22 cellular contexts compared by ENCODE assay signal in genomic region chr3:39144748-39145380, GRCh38. TPM values are rescaled to one million over a fixed set of nuclear protein-coding genes. Genes with fewer than 3 reads are reported as not detected.
DNase-seq lines count a peak whose midpoint lies in the region; ATAC-seq, FAIRE-seq and TF ChIP-seq lines count a peak whose summit lies in the region.
"Had no signal": no experiment of that assay in that cellular context is flagged by ENCODE, and none has a peak within 500 bp of the region (broad histone marks: within the 10 kb centered on the region; RNA-seq: fewer than 3 reads in every experiment).

No MANE protein-coding gene starts in this region.

- POLR2A ChIA-PET in CD8-positive, alpha-beta T cell (lab: Charles Lee), result no interaction called here
- POLR2A ChIA-PET in K562 (lab: Yijun Ruan, JAX), result interaction anchor here (0.6 to 1.6 kb wide), 3 partner anchors 8 to 268 kb away, joined by 3 to 4 read pairs (median 4); no protein-coding TSS in a partner anchor

- no peaks in the 10 kb centered on the region for H3K27me3 Mint-ChIP-seq in CD8-positive, alpha-beta T cell (ENCODE audit: low read depth)
- H3K27me3 Mint-ChIP-seq in nephron (ENCODE audit: low read depth), result peaks cover 4% of the 10 kb centered on the region

- H3K27me3 ChIP-seq in BLaER1, result no peaks in the 10 kb centered on the region
- no peaks in the 10 kb centered on the region for H3K27me3 ChIP-seq in CD8-positive, alpha-beta T cell (ENCODE audit: insufficient read depth, low read length)
- H3K27me3 ChIP-seq in K562 (ENCODE audit: control insufficient read depth in 2 of 2, insufficient read depth in 2 of 2, low read length in 2 of 2), result no peaks in the 10 kb centered on the region
- H3K27me3 ChIP-seq: body of pancreas, right lobe of liver had no signal

- H3K4me3 ChIP-seq in BLaER1 (no peak overlapping the region), K562 (no peak overlapping the region)
- H3K4me3 ChIP-seq in CD8-positive, alpha-beta T cell (ENCODE audit: low read depth, low read length), result no peak overlapping the region
- H3K4me3 ChIP-seq: body of pancreas, PC-9, right lobe of liver, SK-N-MC had no signal

- H3K36me3 ChIP-seq in BLaER1 (peaks cover 68% of the 10 kb centered on the region), K562 (ENCODE audit: control insufficient read depth, insufficient read depth, low read length) (peaks cover 86% of the 10 kb centered on the region)
- peaks cover 30% of the 10 kb centered on the region for H3K36me3 ChIP-seq in CD8-positive, alpha-beta T cell (ENCODE audit: insufficient read depth, low read length)

- peaks cover 40% of the 10 kb centered on the region for H3K79me2 ChIP-seq in K562 (ENCODE audit: control insufficient read depth, insufficient read depth, low read length)

- H3K4me3 Mint-ChIP-seq in CD8-positive, alpha-beta T cell, result no peak overlapping the region
- peak overlapping the region in 1 of 3 experiments; percentile 19 for H3K4me3 Mint-ChIP-seq in nephron

- intact Hi-C loops in CD8-positive, alpha-beta T cell (cut with DNase I, micrococcal nuclease), result no loop called here
- intact Hi-C loops in K562 (cut with micrococcal nuclease), result no loop called here

- H3K9me3 ChIP-seq in BLaER1 (no peaks in the 10 kb centered on the region), K562 (replicated peaks; ENCODE audit: control insufficient read depth, insufficient read depth, low read depth, low read length) (no peaks in the 10 kb centered on the region)
- H3K9me3 ChIP-seq in CD8-positive, alpha-beta T cell (ENCODE audit: low read length), result no peaks in the 10 kb centered on the region
- H3K9me3 ChIP-seq: body of pancreas, right lobe of liver had no signal

- no peak for TF ChIP-seq EP300 in K562 (IDR thresholded peaks at IDR 0.05; ENCODE audit: low read length)

- 96% methylated on average over 23 of the region's 23 CpGs for WGBS in K562 (ENCODE audit: insufficient coverage, low coverage, missing lambda C conversion rate)

- no peak overlapping the region for H3K27ac ChIP-seq in BLaER1
- no peak overlapping the region for H3K27ac ChIP-seq in CD8-positive, alpha-beta T cell (ENCODE audit: low read depth, low read length)
- H3K27ac ChIP-seq in K562 (ENCODE audit: extremely low read depth, low read depth, low read length), result no peak overlapping the region
- H3K27ac ChIP-seq: PC-9, SK-N-MC had no signal

- H3K4me1 Mint-ChIP-seq in CD8-positive, alpha-beta T cell (ENCODE audit: low read depth), result peaks cover 54% of the 10 kb centered on the region
- peaks cover 75% of the 10 kb centered on the region for H3K4me1 Mint-ChIP-seq in nephron

- H3K4me1 ChIP-seq in BLaER1 (peaks cover 94% of the 10 kb centered on the region), K562 (replicated peaks in 1 of 2; ENCODE audit: control insufficient read depth in 2 of 2, insufficient read depth in 2 of 2, low read length in 2 of 2) (peaks cover 42% of the 10 kb centered on the region in 2 experiments)
- peaks cover 34% of the 10 kb centered on the region for H3K4me1 ChIP-seq in CD8-positive, alpha-beta T cell (ENCODE audit: insufficient read depth, low read length)

- TF ChIP-seq RAD21 in K562 (CRISPR knock-in tag; conservative IDR thresholded peaks at IDR 0.05 in 1 of 2, IDR thresholded peaks at IDR 0.05 in 1 of 2), result no peak

- no peak overlapping the region for H3K9ac ChIP-seq in BLaER1
- H3K9ac ChIP-seq in K562 (ENCODE audit: insufficient read depth in 1 of 2, low read depth in 2 of 2, low read length in 2 of 2), result no peak overlapping the region

- TF ChIP-seq CTCF in CD8-positive, alpha-beta T cell (IDR thresholded peaks at IDR 0.05), result no peak
- no peak for TF ChIP-seq CTCF in K562 (IDR thresholded peaks at IDR 0.05 in 2 of 3, conservative IDR thresholded peaks at IDR 0.05 in 1 of 3; ENCODE audit: insufficient read depth in 2 of 3, low read depth in 1 of 3, low read length in 3 of 3)
- no peak for TF ChIP-seq CTCF in nephron (IDR thresholded peaks at IDR 0.05; ENCODE audit: unreplicated experiment in 3 of 3)

- H3K36me3 Mint-ChIP-seq in CD8-positive, alpha-beta T cell, result peaks cover 69% of the 10 kb centered on the region
- H3K36me3 Mint-ChIP-seq in nephron (ENCODE audit: low read depth), result peaks cover 44% of the 10 kb centered on the region

- ATAC-seq in CD8-positive, alpha-beta T cell, result no peak
- ATAC-seq in K562 (no peak), GM21529 (IDR thresholded peaks at IDR 0.05; ENCODE audit: unreplicated experiment) (no peak)
- ATAC-seq: body of pancreas, esophagus mucosa, right lobe of liver had no signal

- H3K4me2 ChIP-seq in BLaER1, result peak overlapping the region; percentile 98
- no peak overlapping the region for H3K4me2 ChIP-seq in K562 (ENCODE audit: insufficient read depth, low read length)
- H3K4me2 ChIP-seq: PC-9 had no signal

- H4K20me1 ChIP-seq in BLaER1, result peaks cover 70% of the 10 kb centered on the region
- peaks cover 58% of the 10 kb centered on the region for H4K20me1 ChIP-seq in K562 (replicated peaks; ENCODE audit: control insufficient read depth, insufficient read depth, low read length)

- H3K9me3 Mint-ChIP-seq in CD8-positive, alpha-beta T cell, result no peaks in the 10 kb centered on the region
- no peaks in the 10 kb centered on the region for H3K9me3 Mint-ChIP-seq in nephron
- H3K9me3 Mint-ChIP-seq: immature natural killer cell had no signal

- BruUV-seq in K562 (replicated peaks; lab: Mats Ljungman, UMichigan), result no TSS peak

- peaks cover 12% of the 10 kb centered on the region for H3K9me1 ChIP-seq in K562 (ENCODE audit: control insufficient read depth, insufficient read depth, low read length)

- H3K27ac Mint-ChIP-seq in CD8-positive, alpha-beta T cell, result peak overlapping the region; percentile 62
- H3K27ac Mint-ChIP-seq in nephron, result peak overlapping the region in 2 of 3 experiments; percentile 4 to 18

- in situ Hi-C loops in K562 (cut with MboI), result no loop called here

- no peak for FAIRE-seq in K562 (lab: Jason Lieb, UNC)

- DNase-seq in CD8-positive, alpha-beta T cell, result no peak
- DNase-seq in K562 (ENCODE audit: extremely low read depth in 1 of 4, low spot score in 3 of 4) (no peak), RKO (ENCODE audit: low spot score) (no peak), NCI-H1417 (lab: John Stamatoyannopoulos, UW) (no peak), NCI-H2081 (lab: John Stamatoyannopoulos, UW) (no peak)
- DNase-seq: activated CD4-positive, alpha-beta T cell treated with anti-CD3 and anti-CD28 coated beads, Interleukin-2, amount 50 U/mL, for 48 hours; C1 segment of cervical spinal cord; immature natural killer cell; MV-4-11; NCI-H82; occipital lobe; PC-9; stimulated activated CD4-positive, alpha-beta T cell treated with anti-CD3 and anti-CD28 coated beads, Interleukin-4, amount 100 ng/mL, for 1 hour; stimulated activated CD8-positive, alpha-beta memory T cell treated with anti-CD3 and anti-CD28 coated beads, Interleukin-4, amount 100 ng/mL, for 48 hours had no signal

- no peak overlapping the region for H2AFZ ChIP-seq in K562 (ENCODE audit: low read depth, low read length)
- H2AFZ ChIP-seq: PC-9 had no signal

- no peak for TF ChIP-seq POLR2A in K562 (conservative IDR thresholded peaks at IDR 0.05)

- CTCF ChIA-PET in CD8-positive, alpha-beta T cell (lab: Charles Lee), result interaction anchor here (2.3 kb wide), 1 partner anchor 18 kb away, joined by 10 read pairs; no protein-coding TSS in a partner anchor
- CTCF ChIA-PET in K562 (lab: Yijun Ruan, JAX; ENCODE audit: low intra/inter-chr PET ratio), result no interaction called here

RNA-seq across cellular contexts. Expression of gene CSRNP1, which starts 8.5 kb away (rescaled TPM):
- total RNA-seq in CD8-positive, alpha-beta T cell, result 100 to 1,000 TPM; 535 TPM
- 18.4 and 48.8 TPM in 2 replicates for total RNA-seq in K562 (2011; cell fraction: chromatin; rRNA removed; ENCODE audit: low replicate concordance)
- total RNA-seq in K562 (2011; cell fraction: nucleolus; rRNA removed), result 34.9 and 41.4 TPM in 2 replicates
- total RNA-seq in K562 (2011; cell fraction: nucleoplasm; rRNA removed), result 17.7 and 23.9 TPM in 2 replicates
- total RNA-seq in K562 (2014; rRNA removed) (16.8 and 23.2 TPM in 2 replicates), K562 (2014; rRNA removed; fragmentation: Illumina TruSeq; extraction: Trizol) (5.6 and 7.9 TPM in 2 replicates), K562 (2015; rRNA removed; fragmentation: Illumina TruSeq; extraction: Trizol) (9.2 and 9.8 TPM in 2 replicates), K562 (2021) (18.1 and 18.9 TPM in 2 replicates)
- polyA plus RNA-seq in K562 (2011; rRNA removed) (14.2 and 14.5 TPM in 2 replicates), K562 (2014; fragmentation: Illumina TruSeq; extraction: Trizol) (12.7 and 13.3 TPM in 2 replicates), K562 (2014; fragmentation: Nextera tagmentation; extraction: Ambion mirVana) (under 1 TPM; 0.72 to 0.89 TPM), K562 (2014; rRNA removed) (10.9 and 11.4 TPM in 2 replicates)
- 16.4 and 30.7 TPM in 2 replicates for polyA plus RNA-seq in K562 (2011; cell fraction: cytosol; rRNA removed)
- polyA plus RNA-seq in K562 (2011; cell fraction: nucleus; rRNA removed), result 25.6 and 46.6 TPM in 2 replicates
- 16.6 and 24.6 TPM in 2 replicates for polyA plus RNA-seq in K562 (2012)
- polyA minus RNA-seq in K562 (2011; rRNA and poly(A)+ RNA removed), result 14.7 and 23.4 TPM in 2 replicates
- polyA minus RNA-seq in K562 (2011; cell fraction: cytosol; rRNA and poly(A)+ RNA removed), result 13.8 and 19.9 TPM in 2 replicates
- polyA minus RNA-seq in K562 (2011; cell fraction: nucleus; rRNA and poly(A)+ RNA removed), result 21.9 and 22.3 TPM in 2 replicates

RNA-seq across cellular contexts. Expression of gene TTC21A, which starts 37.4 kb away (rescaled TPM):
- total RNA-seq in CD8-positive, alpha-beta T cell, result 1 to 10 TPM; 1.8 to 2.3 TPM
- total RNA-seq in K562 (2011; cell fraction: chromatin; rRNA removed; ENCODE audit: low replicate concordance), result 7.6 and 12.4 TPM in 2 replicates
- total RNA-seq in K562 (2011; cell fraction: nucleolus; rRNA removed), result 5.8 and 6.7 TPM in 2 replicates
- total RNA-seq in K562 (2011; cell fraction: nucleoplasm; rRNA removed), result 5.1 and 8.2 TPM in 2 replicates
- 0.36 and 0.37 TPM in 2 replicates for total RNA-seq in K562 (2014; rRNA removed)
- 0.32 and 0.47 TPM in 2 replicates for total RNA-seq in K562 (2014; rRNA removed; fragmentation: Illumina TruSeq; extraction: Trizol)
- 0.83 and 1.2 TPM in 2 replicates for total RNA-seq in K562 (2015; rRNA removed; fragmentation: Illumina TruSeq; extraction: Trizol)
- total RNA-seq in K562 (2021), result 1.4 and 1.7 TPM in 2 replicates
- 0.84 and 1.1 TPM in 2 replicates for polyA plus RNA-seq in K562 (2011; rRNA removed)
- 0.66 and 1.1 TPM in 2 replicates for polyA plus RNA-seq in K562 (2011; cell fraction: cytosol; rRNA removed)
- 5.1 and 6.7 TPM in 2 replicates for polyA plus RNA-seq in K562 (2011; cell fraction: nucleus; rRNA removed)
- polyA plus RNA-seq in K562 (2012), result 1.3 and 2.7 TPM in 2 replicates
- polyA plus RNA-seq in K562 (2014; fragmentation: Illumina TruSeq; extraction: Trizol), result 0.70 and 0.94 TPM in 2 replicates
- polyA plus RNA-seq in K562 (2014; fragmentation: Nextera tagmentation; extraction: Ambion mirVana), result under 1 TPM; 0.22 to 0.35 TPM
- polyA plus RNA-seq in K562 (2014; rRNA removed), result 0.93 and 1.4 TPM in 2 replicates
- 1.3 and 2.1 TPM in 2 replicates for polyA minus RNA-seq in K562 (2011; rRNA and poly(A)+ RNA removed)
- polyA minus RNA-seq in K562 (2011; cell fraction: cytosol; rRNA and poly(A)+ RNA removed), result 0.67 TPM in 1 of 2 replicates, not detected in the other
- polyA minus RNA-seq in K562 (2011; cell fraction: nucleus; rRNA and poly(A)+ RNA removed), result 3.5 and 4.1 TPM in 2 replicates

RNA-seq across cellular contexts. Expression of gene GORASP1, which starts 37.4 kb away (rescaled TPM):
- total RNA-seq in CD8-positive, alpha-beta T cell, result 10 to 100 TPM; 13.9 to 20.2 TPM
- total RNA-seq in K562 (2011; cell fraction: chromatin; rRNA removed; ENCODE audit: low replicate concordance), result 170 and 347 TPM in 2 replicates
- 220 and 236 TPM in 2 replicates for total RNA-seq in K562 (2011; cell fraction: nucleolus; rRNA removed)
- total RNA-seq in K562 (2011; cell fraction: nucleoplasm; rRNA removed), result 186 and 187 TPM in 2 replicates
- total RNA-seq in K562 (2014; rRNA removed) (67.6 and 83.5 TPM in 2 replicates), K562 (2014; rRNA removed; fragmentation: Illumina TruSeq; extraction: Trizol) (39.7 and 46.8 TPM in 2 replicates), K562 (2015; rRNA removed; fragmentation: Illumina TruSeq; extraction: Trizol) (65.3 and 67.6 TPM in 2 replicates), K562 (2021) (80.7 and 81.2 TPM in 2 replicates)
- polyA plus RNA-seq in K562 (2011; rRNA removed) (87.9 and 116 TPM in 2 replicates), K562 (2014; fragmentation: Illumina TruSeq; extraction: Trizol) (71.3 and 81.3 TPM in 2 replicates), K562 (2014; fragmentation: Nextera tagmentation; extraction: Ambion mirVana) (10 to 100 TPM in 1 of 2 experiments, 1 to 10 TPM in 1; 8.4 to 14.0 TPM), K562 (2014; rRNA removed) (75.3 and 82.3 TPM in 2 replicates)
- 88.5 and 108 TPM in 2 replicates for polyA plus RNA-seq in K562 (2011; cell fraction: cytosol; rRNA removed)
- polyA plus RNA-seq in K562 (2011; cell fraction: nucleus; rRNA removed), result 454 and 537 TPM in 2 replicates
- polyA plus RNA-seq in K562 (2012), result 72.8 and 104 TPM in 2 replicates
- 48.5 and 49.2 TPM in 2 replicates for polyA minus RNA-seq in K562 (2011; rRNA and poly(A)+ RNA removed)
- polyA minus RNA-seq in K562 (2011; cell fraction: cytosol; rRNA and poly(A)+ RNA removed), result 42.4 and 49.5 TPM in 2 replicates
- 120 and 149 TPM in 2 replicates for polyA minus RNA-seq in K562 (2011; cell fraction: nucleus; rRNA and poly(A)+ RNA removed)

RNA-seq across cellular contexts. Expression of gene XIRP1, which starts 47.5 kb away (rescaled TPM):
- not detected for total RNA-seq in CD8-positive, alpha-beta T cell
- 0.33 and 1.4 TPM in 2 replicates for total RNA-seq in K562 (2011; cell fraction: chromatin; rRNA removed; ENCODE audit: low replicate concordance)
- total RNA-seq in K562 (2011; cell fraction: nucleolus; rRNA removed), result 0.53 and 1.0 TPM in 2 replicates
- total RNA-seq in K562 (2011; cell fraction: nucleoplasm; rRNA removed), result 0.51 and 0.53 TPM in 2 replicates
- total RNA-seq in K562 (2014; rRNA removed) (0.04 and 0.27 TPM in 2 replicates), K562 (2014; rRNA removed; fragmentation: Illumina TruSeq; extraction: Trizol) (0.04 TPM in 1 of 2 replicates, not detected in the other), K562 (2015; rRNA removed; fragmentation: Illumina TruSeq; extraction: Trizol) (0.04 TPM in 1 of 2 replicates, not detected in the other), K562 (2021) (0.04 and 0.09 TPM in 2 replicates)
- polyA plus RNA-seq in K562 (2011; rRNA removed) (0.04 and 0.11 TPM in 2 replicates), K562 (2014; fragmentation: Illumina TruSeq; extraction: Trizol) (0.03 and 0.04 TPM in 2 replicates), K562 (2014; fragmentation: Nextera tagmentation; extraction: Ambion mirVana) (not detected), K562 (2014; rRNA removed) (0.04 and 0.07 TPM in 2 replicates)
- polyA plus RNA-seq in K562 (2011; cell fraction: cytosol; rRNA removed), result 0.04 and 0.13 TPM in 2 replicates
- polyA plus RNA-seq in K562 (2011; cell fraction: nucleus; rRNA removed), result 0.34 and 0.57 TPM in 2 replicates
- polyA plus RNA-seq in K562 (2012), result 0.15 and 0.17 TPM in 2 replicates
- 0.12 and 0.14 TPM in 2 replicates for polyA minus RNA-seq in K562 (2011; rRNA and poly(A)+ RNA removed)
- polyA minus RNA-seq in K562 (2011; cell fraction: cytosol; rRNA and poly(A)+ RNA removed), result 0.38 TPM in 1 of 2 replicates, not detected in the other
- 0.22 and 0.27 TPM in 2 replicates for polyA minus RNA-seq in K562 (2011; cell fraction: nucleus; rRNA and poly(A)+ RNA removed)
- total RNA-seq: body of pancreas, dermis microvascular lymphatic vessel endothelial cell, esophagus mucosa, occipital lobe, PC-9 had no signal

Comparison
In these comparisons a context has a peak if more than half of its experiments do, and no peak if none do; other contexts are left out.
1. RNA of gene CSRNP1, which starts 8.5 kb away (total RNA-seq): 535 TPM in CD8-positive, alpha-beta T cell; 5.6 to 48.8 TPM in K562; every median in the first group is over 10 times any median in the second.